Comparison of ENCODE assay signal across 13 cellular contexts in genomic region chr6:88013554-88013953, GRCh38. TPM values are rescaled to one million over a fixed set of nuclear protein-coding genes. Genes with fewer than 3 reads are reported as not detected.
DNase-seq lines count a peak whose midpoint lies in the region; ATAC-seq and TF ChIP-seq lines count a peak whose summit lies in the region.
"Had no signal": no experiment of that assay in that cellular context is flagged by ENCODE, and none has a peak within 500 bp of the region (broad histone marks: within the 10 kb centered on the region; RNA-seq: fewer than 3 reads in every experiment).

No MANE protein-coding gene starts in this region.

- TF ChIP-seq POLR2A in suprapubic skin (IDR thresholded peaks at IDR 0.05): no peak

- peaks cover 4% of the 10 kb centered on the region; the same call in 1 of the 2 replicates for H3K9me2 ChIP-seq in GM23248 (ENCODE audit: insufficient read depth)

- TF ChIP-seq EP300 in suprapubic skin (IDR thresholded peaks at IDR 0.05): no peak

- peaks cover 5% of the 10 kb centered on the region for H3K9me3 Mint-ChIP-seq in WTC11

- ATAC-seq in WTC11: peak; percentile 77
- no peak for ATAC-seq in HG03280 (IDR thresholded peaks at IDR 0.05; ENCODE audit: unreplicated experiment)

- H3F3A ChIP-seq in GM23248 (ENCODE audit: insufficient read depth): no peaks in the 10 kb centered on the region

- WGBS in GM23248 (ENCODE audit: low coverage in 1 of 2, low lambda C conversion rate in 2 of 2, missing lambda C conversion rate in 2 of 2), 2 experiments: 64 to 66% methylated on average over 2 of the region's 2 CpGs
- 91% methylated on average over 2 of the region's 2 CpGs for WGBS in suprapubic skin

- H3K4me1 ChIP-seq in GM23248 (ENCODE audit: insufficient read depth): no peaks in the 10 kb centered on the region
- H3K4me1 ChIP-seq in suprapubic skin: no peaks in the 10 kb centered on the region

- H3K9ac ChIP-seq in GM23248: no peak overlapping the region

- H3K4me3 ChIP-seq in GM23248 (no peak overlapping the region), kidney epithelial cell (ENCODE audit: low read depth, low read length) (no peak overlapping the region), suprapubic skin (no peak overlapping the region)

- H3K9me3 ChIP-seq in GM23248 (ENCODE audit: low read depth) (no peaks in the 10 kb centered on the region), suprapubic skin (no peaks in the 10 kb centered on the region)

- H3K36me3 Mint-ChIP-seq in WTC11: no peaks in the 10 kb centered on the region

- H3K27me3 Mint-ChIP-seq in WTC11 (ENCODE audit: low read depth): no peaks in the 10 kb centered on the region
- H3K27me3 Mint-ChIP-seq: activated B cell treated with CpG ODN at 0.5 μM for 24 hours had no signal

- TF ChIP-seq CTCF in WTC11 (IDR thresholded peaks at IDR 0.05) (no peak), kidney epithelial cell (IDR thresholded peaks at IDR 0.05; ENCODE audit: insufficient read depth, low read length, poor library complexity, severe bottlenecking) (peak; percentile 3), suprapubic skin (IDR thresholded peaks at IDR 0.05) (no peak)

- H3K4me2 ChIP-seq in GM23248 (ENCODE audit: unreplicated experiment): no peak overlapping the region

- H3K36me3 ChIP-seq in GM23248 (ENCODE audit: low read depth): no peaks in the 10 kb centered on the region
- H3K36me3 ChIP-seq in kidney epithelial cell (ENCODE audit: control insufficient read depth, insufficient read depth, low read length): no peaks in the 10 kb centered on the region
- no peaks in the 10 kb centered on the region for H3K36me3 ChIP-seq in suprapubic skin

- H3K27ac ChIP-seq in GM23248 (no peak overlapping the region), suprapubic skin (no peak overlapping the region)

- POLR2A ChIA-PET in WTC11 (lab: Charles Lee): no interaction called here

- H3K27me3 ChIP-seq in GM23248 (replicated peaks; ENCODE audit: insufficient read depth) (no peaks in the 10 kb centered on the region), kidney epithelial cell (ENCODE audit: control insufficient read depth, insufficient read depth, low read length) (no peaks in the 10 kb centered on the region), suprapubic skin (no peaks in the 10 kb centered on the region)

- CTCF ChIA-PET in WTC11 (lab: Charles Lee): no interaction called here

- H2AFZ ChIP-seq in GM23248: no peak overlapping the region; the same call in 1 of the 2 replicates

- no peaks in the 10 kb centered on the region for H3K4me1 Mint-ChIP-seq in WTC11

- DNase-seq in COLO829 (ENCODE audit: low spot score) (peak; percentile 8), GM23248 (peak; percentile 8), WTC11 (ENCODE audit: low spot score) (no peak), kidney epithelial cell (ENCODE audit: low read depth) (no peak), suprapubic skin (ENCODE audit: low spot score in 2 of 2) (no peak), G401 (ENCODE audit: low spot score) (no peak)
- DNase-seq: activated B cell treated with CpG ODN at 0.5 μM for 24 hours, cortex of kidney had no signal

- in situ Hi-C loops in GM23248 (cut with MboI): no loop called here
- in situ Hi-C loops in G401 (cut with HindIII; ENCODE audit: low sequenced_read_pairs): no loop called here

- no peak overlapping the region for H3K4me3 Mint-ChIP-seq in WTC11
- H3K4me3 Mint-ChIP-seq: activated B cell treated with CpG ODN at 0.5 μM for 24 hours had no signal

- H3K27ac Mint-ChIP-seq in WTC11: no peak overlapping the region
- H3K27ac Mint-ChIP-seq: activated T-helper 2 cell treated with anti-CD3 and anti-CD28 coated beads, Interferon-gamma antibody, Interleukin-2, Interleukin-4, amounts not matched to agents 10 μg/mL and 5 μg/mL and 100 μg/mL, durations not matched to agents 14 hours and 24 hours and 36 hours had no signal

- no peaks in the 10 kb centered on the region for H3K79me2 ChIP-seq in GM23248 (ENCODE audit: insufficient read depth)

- no peaks in the 10 kb centered on the region for H4K20me1 ChIP-seq in GM23248 (ENCODE audit: insufficient read depth)

TF ChIP-seq in WTC11, 78 proteins besides CTCF, POLR2A, EP300 and RAD21:
- TF ChIP-seq ATF2 (CRISPR knock-in tag; IDR thresholded peaks at IDR 0.05; ENCODE audit: borderline replicate concordance, low read depth) (no peak), ZNF416 (CRISPR knock-in tag; IDR thresholded peaks at IDR 0.05) (no peak), HMGXB4 (CRISPR knock-in tag; IDR thresholded peaks at IDR 0.05) (no peak), MAX (CRISPR knock-in tag; IDR thresholded peaks at IDR 0.05) (no peak), SMAD4 (CRISPR knock-in tag; IDR thresholded peaks at IDR 0.05) (no peak), NFATC4 (CRISPR knock-in tag; IDR thresholded peaks at IDR 0.05) (no peak), CREM (CRISPR knock-in tag; IDR thresholded peaks at IDR 0.05) (no peak), MXD4 (CRISPR knock-in tag; IDR thresholded peaks at IDR 0.05; ENCODE audit: borderline replicate concordance) (no peak)
TF ChIP-seq in WTC11: peak in this region for 0.

RNA-seq across cellular contexts. Expression of gene SPACA1, which starts 34.1 kb away (rescaled TPM):
- not detected in 2 replicates for total RNA-seq in GM23248 (2014; rRNA removed; shearing (Covaris generic))
- not detected in 2 replicates for polyA plus RNA-seq in GM23248 (2016; fragmentation: Nextera tagmentation; extraction: Ambion mirVana)
- total RNA-seq in WTC11 (2021) (not detected in 3 replicates), kidney epithelial cell (not detected in 2 replicates), suprapubic skin (not detected)
- total RNA-seq in G401 (2014; rRNA removed; shearing (Covaris generic)): not detected in 2 replicates
- total RNA-seq: activated B cell treated with CpG ODN at 0.5 μM for 24 hours; activated T-helper 2 cell treated with anti-CD3 and anti-CD28 coated beads, Interferon-gamma antibody, Interleukin-2, Interleukin-4, amounts not matched to agents 10 μg/mL and 5 μg/mL and 100 μg/mL, durations not matched to agents 14 hours and 24 hours and 36 hours; glomerular endothelial cell; liver; osteocyte had no signal
- polyA plus RNA-seq: liver had no signal

Comparison
In these comparisons a context has a peak if more than half of its experiments do, and no peak if none do; other contexts are left out.
1. DNase-seq: peak in COLO829 (single experiment) and GM23248 (single experiment); none in WTC11 (single experiment), kidney epithelial cell (single experiment), suprapubic skin (0 of 2) and G401 (single experiment).